In genomic region chr18:24076136-24076597, GRCh38 we compare ENCODE assay signal across 8 cellular contexts.
DNase-seq lines count a peak whose midpoint lies in the region; ATAC-seq and TF ChIP-seq lines count a peak whose summit lies in the region.
"Not testable (repeated sequence)": the region's sequence is repeated elsewhere in the genome, so short reads cannot be mapped to it uniquely, and the experiment has no call there.

No MANE protein-coding gene starts in this region.

- H3K36me3 ChIP-seq in gastroesophageal sphincter = not testable (repeated sequence)

- H3K36me3 Mint-ChIP-seq in activated naive CD8-positive, alpha-beta T cell treated with anti-CD3 and anti-CD28 coated beads for 36 hours = peaks cover 35% of the 10 kb centered on the region

- peaks cover 52% of the 10 kb centered on the region for H3K4me1 Mint-ChIP-seq in activated naive CD8-positive, alpha-beta T cell treated with anti-CD3 and anti-CD28 coated beads for 36 hours

- TF ChIP-seq CTCF in gastroesophageal sphincter (IDR thresholded peaks at IDR 0.05) = peak; percentile 21 to 65 (median 55)
- TF ChIP-seq CTCF in omental fat pad (IDR thresholded peaks at IDR 0.05) = not testable (repeated sequence)

- H3K27ac ChIP-seq in gastroesophageal sphincter = peak overlapping the region; percentile 43 to 70 (median 58)

- not testable (repeated sequence) for H3K9me3 ChIP-seq in gastroesophageal sphincter

- H3K27me3 Mint-ChIP-seq in activated naive CD8-positive, alpha-beta T cell treated with anti-CD3 and anti-CD28 coated beads for 36 hours = not testable (repeated sequence)

- H3K27me3 ChIP-seq in gastroesophageal sphincter = not testable (repeated sequence)

- peak overlapping the region; percentile 89 for H3K27ac Mint-ChIP-seq in activated naive CD8-positive, alpha-beta T cell treated with anti-CD3 and anti-CD28 coated beads for 36 hours

- TF ChIP-seq POLR2A in gastroesophageal sphincter (IDR thresholded peaks at IDR 0.05) = not testable (repeated sequence)

- TF ChIP-seq EP300 in gastroesophageal sphincter (IDR thresholded peaks at IDR 0.05) = not testable (repeated sequence)

- DNase-seq in Daoy (ENCODE audit: low read depth) = peak; percentile 91
- DNase-seq in NCI-H2227 treated with DMSO at 0.1 percent for 48 hours (lab: John Stamatoyannopoulos, UW) = peak; percentile 94
- peak; percentile 45 for DNase-seq in UCSD-AML1 (lab: John Stamatoyannopoulos, UW; ENCODE audit: unreplicated experiment)
- peak; percentile 85 for DNase-seq in activated naive CD8-positive, alpha-beta T cell treated with anti-CD3 and anti-CD28 coated beads for 36 hours
- not testable (repeated sequence) for DNase-seq in omental fat pad (ENCODE audit: low spot score)
- DNase-seq in stimulated activated naive CD4-positive, alpha-beta T cell treated with Interleukin-2 at 50 U/mL for 16 hours (lab: John Stamatoyannopoulos, UW) = peak; percentile 78

- H3K4me3 ChIP-seq in gastroesophageal sphincter = not testable (repeated sequence)

- peaks cover 0 to 20% (median 4%) of the 10 kb centered on the region in 3 donors for H3K4me1 ChIP-seq in gastroesophageal sphincter

- H3K9me3 Mint-ChIP-seq in activated naive CD8-positive, alpha-beta T cell treated with anti-CD3 and anti-CD28 coated beads for 36 hours = not testable (repeated sequence)

- H3K4me3 Mint-ChIP-seq in activated naive CD8-positive, alpha-beta T cell treated with anti-CD3 and anti-CD28 coated beads for 36 hours = not testable (repeated sequence)

- WGBS in gastroesophageal sphincter (ENCODE audit: low coverage in 1 of 2), 2 donors = 24 to 60% methylated on average over 1 to 7 of the region's 10 CpGs

- ATAC-seq in HG02798 (IDR thresholded peaks at IDR 0.05; ENCODE audit: poor library complexity, unreplicated experiment) = peak; percentile 81
- ATAC-seq in gastroesophageal sphincter = peak; percentile 97
- ATAC-seq in omental fat pad (ENCODE audit: low FRiP score) = peak; percentile 100
